Comparison of ENCODE assay signal across 8 cellular contexts in the genomic region with DNA sequence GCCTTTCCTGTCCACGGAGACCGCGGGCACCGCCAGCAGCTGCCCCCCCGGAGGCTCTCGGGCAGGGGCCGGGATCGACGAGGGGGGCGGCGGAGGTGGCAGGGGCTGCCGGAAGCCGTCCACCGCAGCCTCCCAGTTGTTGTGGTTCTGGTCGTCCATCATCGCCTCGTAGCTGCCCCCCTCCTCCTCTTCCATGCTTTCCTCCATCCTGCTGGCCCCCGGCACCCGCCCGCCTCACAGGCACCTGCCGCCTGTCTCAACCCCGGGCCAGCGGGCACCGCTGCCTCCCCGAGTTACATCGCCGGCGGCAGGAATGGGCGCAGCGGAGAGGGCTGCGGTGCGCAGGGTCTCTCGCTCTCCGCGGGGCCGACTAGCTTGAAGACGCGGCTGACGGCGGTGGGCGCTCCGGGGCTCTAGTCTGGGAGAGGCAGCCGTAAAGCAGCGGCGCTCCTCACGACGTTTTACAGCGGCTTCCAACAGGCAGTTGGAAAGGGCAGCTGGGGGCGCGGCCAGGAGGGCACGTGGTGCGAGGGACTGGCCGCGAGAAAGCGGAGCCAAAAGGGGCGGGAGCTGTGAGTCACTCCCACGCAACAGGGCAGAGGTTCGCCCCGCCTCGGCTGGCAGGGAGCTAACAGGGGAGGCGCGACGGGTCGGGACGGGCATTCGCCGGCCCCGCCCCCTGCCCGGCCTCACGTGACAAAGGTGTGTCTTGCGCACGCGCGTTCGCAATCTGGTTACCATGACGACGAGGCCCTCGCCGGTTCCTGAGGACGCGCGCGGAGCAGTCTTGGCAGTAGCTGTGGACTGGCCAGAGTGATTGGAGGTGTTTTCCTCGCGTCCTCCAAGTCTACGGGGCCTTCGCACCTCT. TPM values are rescaled to one million over a fixed set of nuclear protein-coding genes. Genes with fewer than 3 reads are reported as not detected.
A peak's percentile ranks its signal among the peaks of the same experiment; 100 is the strongest.
DNase-seq lines count a peak whose midpoint lies in the region; ATAC-seq lines count a peak whose summit lies in the region.

A gene (minus strand): TSS at position 415 of the 868 bp plus-strand sequence. CDS start 208 bp downstream, at position 207.

- H3K27me3 Mint-ChIP-seq in activated CD4-positive, alpha-beta T cell treated with anti-CD3 and anti-CD28 coated beads, Interleukin-2, amount 10 ng/mL, durations not matched to agents 7 days and 5 days, result peaks cover 8% of the 10 kb centered on the region

- peak within 1 kb of the TSS; percentile 90 for H3K27ac ChIP-seq in BLaER1

- H3K9ac ChIP-seq in BLaER1, result peak within 1 kb of the TSS; percentile 87

- DNase-seq in NCI-H69 (lab: John Stamatoyannopoulos, UW) (peak; percentile 99), dedifferentiated amniotic fluid mesenchymal stem cell (ENCODE audit: extremely low spot score) (peak; percentile 99), left kidney (ENCODE audit: low read depth, low spot score) (peak; percentile 100)
- DNase-seq in activated CD4-positive, alpha-beta T cell treated with anti-CD3 and anti-CD28 coated beads, Interleukin-2, amount 10 ng/mL, durations not matched to agents 7 days and 5 days, result peak; percentile 100
- peak; percentile 99 for DNase-seq in stimulated activated CD4-positive, alpha-beta T cell treated with anti-CD3 and anti-CD28 coated beads, Interleukin-2, amount 100 ng/mL, for 24 hours

- CTCF ChIA-PET in activated CD4-positive, alpha-beta T cell treated with anti-CD3 and anti-CD28 coated beads, Interleukin-2, amount 10 ng/mL, durations not matched to agents 7 days and 5 days (lab: Charles Lee), result interaction anchor here (0.6 to 1.7 kb wide), 5 partner anchors 9 to 56 kb away, joined by 3 to 4 read pairs (median 3); no protein-coding TSS in a partner anchor

- POLR2A ChIA-PET in activated CD4-positive, alpha-beta T cell treated with anti-CD3 and anti-CD28 coated beads, Interleukin-2, amount 10 ng/mL, durations not matched to agents 7 days and 5 days (lab: Charles Lee), result interaction anchor here (1.5 kb wide), 1 partner anchor 277 kb away, joined by 4 read pairs; no protein-coding TSS in a partner anchor

- no peaks in the 10 kb centered on the region for H3K27me3 ChIP-seq in BLaER1

- peaks cover 31% of the 10 kb centered on the region for H3K4me1 Mint-ChIP-seq in activated CD4-positive, alpha-beta T cell treated with anti-CD3 and anti-CD28 coated beads, Interleukin-2, amount 10 ng/mL, durations not matched to agents 7 days and 5 days

- H3K9me3 ChIP-seq in BLaER1, result no peaks in the 10 kb centered on the region

- ATAC-seq in GM19328 (IDR thresholded peaks at IDR 0.05; ENCODE audit: unreplicated experiment) (peak; percentile 97), HG03520 (IDR thresholded peaks at IDR 0.05; ENCODE audit: unreplicated experiment) (peak; percentile 89)

- peak within 1 kb of the TSS; percentile 97 for H3K4me2 ChIP-seq in BLaER1

- H3K9me3 Mint-ChIP-seq in activated CD4-positive, alpha-beta T cell treated with anti-CD3 and anti-CD28 coated beads, Interleukin-2, amount 10 ng/mL, durations not matched to agents 7 days and 5 days, result no peaks in the 10 kb centered on the region

- peak within 1 kb of the TSS; percentile 88 for H3K4me3 ChIP-seq in BLaER1

- peak within 1 kb of the TSS; percentile 90 for H3K4me3 Mint-ChIP-seq in activated CD4-positive, alpha-beta T cell treated with anti-CD3 and anti-CD28 coated beads, Interleukin-2, amount 10 ng/mL, durations not matched to agents 7 days and 5 days

- peaks cover 36% of the 10 kb centered on the region for H3K4me1 ChIP-seq in BLaER1

- H4K20me1 ChIP-seq in BLaER1, result peaks cover 48% of the 10 kb centered on the region

- H3K27ac Mint-ChIP-seq in activated CD4-positive, alpha-beta T cell treated with anti-CD3 and anti-CD28 coated beads, Interleukin-2, amount 10 ng/mL, durations not matched to agents 7 days and 5 days, result peak within 1 kb of the TSS; percentile 88

- H3K36me3 Mint-ChIP-seq in activated CD4-positive, alpha-beta T cell treated with anti-CD3 and anti-CD28 coated beads, Interleukin-2, amount 10 ng/mL, durations not matched to agents 7 days and 5 days (ENCODE audit: low read depth), result peaks cover 5% of the 10 kb centered on the region

- peaks cover 11% of the 10 kb centered on the region for H3K36me3 ChIP-seq in BLaER1

RNA-seq across cellular contexts. Expression of the gene that starts here (rescaled TPM):
- 10 to 100 TPM; 27.5 to 27.6 TPM for total RNA-seq in activated CD4-positive, alpha-beta T cell treated with anti-CD3 and anti-CD28 coated beads, Interleukin-2, amount 10 ng/mL, durations not matched to agents 7 days and 5 days

Comparison
In these comparisons a context has a peak if more than half of its experiments do, and no peak if none do; other contexts are left out.
1. Peak in every context shown above with its lines: DNase-seq, ATAC-seq, H3K4me3 ChIP-seq and H3K27ac ChIP-seq.